Comparison of ENCODE assay signal across 8 cellular contexts in genomic region chr1:116817582-116818064, GRCh38.
A peak's percentile ranks its signal among the peaks of the same experiment; 100 is the strongest.
DNase-seq lines count a peak whose midpoint lies in the region; ATAC-seq and TF ChIP-seq lines count a peak whose summit lies in the region.

No MANE protein-coding gene starts in this region.

- H3K4me3 ChIP-seq in SU-DHL-6 (ENCODE audit: insufficient read depth, low read length, poor library complexity, severe bottlenecking) (no peak overlapping the region), kidney epithelial cell (ENCODE audit: low read depth, low read length) (no peak overlapping the region)

- no peak overlapping the region for H3K4me3 Mint-ChIP-seq in activated naive CD8-positive, alpha-beta T cell treated with anti-CD3 and anti-CD28 coated beads for 36 hours

- no peaks in the 10 kb centered on the region for H4K20me1 ChIP-seq in SU-DHL-6 (ENCODE audit: low read depth, low read length)

- H3K36me3 ChIP-seq in SU-DHL-6 (ENCODE audit: low read length) (no peaks in the 10 kb centered on the region), kidney epithelial cell (ENCODE audit: control insufficient read depth, insufficient read depth, low read length) (no peaks in the 10 kb centered on the region)

- no peak overlapping the region for H3K4me2 ChIP-seq in SU-DHL-6 (ENCODE audit: low read depth, low read length, poor library complexity, severe bottlenecking)

- peak; percentile 42 for DNase-seq in EL
- DNase-seq in HuH-7 (ENCODE audit: low spot score) = peak; percentile 61
- DNase-seq in activated naive CD8-positive, alpha-beta T cell treated with anti-CD3 and anti-CD28 coated beads for 36 hours = peak; percentile 80
- no peak for DNase-seq in kidney epithelial cell (ENCODE audit: low read depth)
- DNase-seq in stimulated activated CD8-positive, alpha-beta memory T cell treated with anti-CD3 and anti-CD28 coated beads, Interleukin-4, amount 100 ng/mL, for 4 hours (ENCODE audit: low read depth in 2 of 2, low spot score in 1 of 2) = peak; percentile 59 to 65
- DNase-seq in putamen (ENCODE audit: low spot score) = no peak

- peaks cover 26% of the 10 kb centered on the region for H3K36me3 Mint-ChIP-seq in activated naive CD8-positive, alpha-beta T cell treated with anti-CD3 and anti-CD28 coated beads for 36 hours

- H3K9me2 ChIP-seq in SU-DHL-6 (replicated peaks; ENCODE audit: insufficient read depth, low read length) = no peaks in the 10 kb centered on the region

- TF ChIP-seq CTCF in SU-DHL-6 (IDR thresholded peaks at IDR 0.05; ENCODE audit: insufficient read depth, low read length, poor library complexity, severe bottlenecking) (peak; percentile 76), kidney epithelial cell (IDR thresholded peaks at IDR 0.05; ENCODE audit: insufficient read depth, low read length, poor library complexity, severe bottlenecking) (peak; percentile 59)

- no peaks in the 10 kb centered on the region for H3K27me3 Mint-ChIP-seq in activated naive CD8-positive, alpha-beta T cell treated with anti-CD3 and anti-CD28 coated beads for 36 hours

- H3K27ac Mint-ChIP-seq in activated naive CD8-positive, alpha-beta T cell treated with anti-CD3 and anti-CD28 coated beads for 36 hours = peak overlapping the region; percentile 89

- no peaks in the 10 kb centered on the region for H3K79me2 ChIP-seq in SU-DHL-6 (ENCODE audit: insufficient read depth, low read length)

- H2AFZ ChIP-seq in SU-DHL-6 (ENCODE audit: low read depth, low read length, severe bottlenecking) = no peak overlapping the region

- peaks cover 8% of the 10 kb centered on the region; the same call in 1 of the 2 replicates for H3K9me3 ChIP-seq in SU-DHL-6 (ENCODE audit: insufficient read depth, low read length)

- H3K9ac ChIP-seq in SU-DHL-6 (ENCODE audit: low read length) = no peak overlapping the region

- H3K27me3 ChIP-seq in SU-DHL-6 (ENCODE audit: low read length) (no peaks in the 10 kb centered on the region), kidney epithelial cell (ENCODE audit: control insufficient read depth, insufficient read depth, low read length) (no peaks in the 10 kb centered on the region)

- H3K9me3 Mint-ChIP-seq in activated naive CD8-positive, alpha-beta T cell treated with anti-CD3 and anti-CD28 coated beads for 36 hours = peaks cover 14% of the 10 kb centered on the region

- H3F3A ChIP-seq in SU-DHL-6 (ENCODE audit: insufficient read depth) = no peaks in the 10 kb centered on the region

- no peak overlapping the region for H3K27ac ChIP-seq in SU-DHL-6 (ENCODE audit: low read depth, low read length)

- peaks cover 49% of the 10 kb centered on the region for H3K4me1 Mint-ChIP-seq in activated naive CD8-positive, alpha-beta T cell treated with anti-CD3 and anti-CD28 coated beads for 36 hours

- no peak for ATAC-seq in HG03159 (IDR thresholded peaks at IDR 0.05; ENCODE audit: unreplicated experiment)

Comparison
In these comparisons a context has a peak if more than half of its experiments do, and no peak if none do; other contexts are left out.
1. DNase-seq: peak in EL (single experiment), HuH-7 (single experiment), activated naive CD8-positive, alpha-beta T cell treated with anti-CD3 and anti-CD28 coated beads for 36 hours (single experiment) and stimulated activated CD8-positive, alpha-beta memory T cell treated with anti-CD3 and anti-CD28 coated beads, Interleukin-4, amount 100 ng/mL, for 4 hours (2 of 2); none in kidney epithelial cell (single experiment) and putamen (single experiment).